17 cellular contexts compared by ENCODE assay signal in genomic region chr12:117043598-117043901, GRCh38. TPM values are rescaled to one million over a fixed set of nuclear protein-coding genes. Genes with fewer than 3 reads are reported as not detected.
DNase-seq lines count a peak whose midpoint lies in the region; ATAC-seq and TF ChIP-seq lines count a peak whose summit lies in the region.
"Had no signal": no experiment of that assay in that cellular context is flagged by ENCODE, and none has a peak within 500 bp of the region (broad histone marks: within the 10 kb centered on the region; RNA-seq: fewer than 3 reads in every experiment).

No MANE protein-coding gene starts in this region.

- no peak overlapping the region for H3K27ac Mint-ChIP-seq in osteocyte (ENCODE audit: unreplicated experiment)
- H3K27ac Mint-ChIP-seq: CD4-positive, CD25-positive, alpha-beta regulatory T cell; GM23338 had no signal

- no peaks in the 10 kb centered on the region for H4K20me1 ChIP-seq in Karpas-422 (ENCODE audit: insufficient read depth, low read depth, low read length)

- in situ Hi-C loops in ACHN (cut with HindIII; ENCODE audit: low pct_ligation_motif_present, low pct_unique_long_range_greater_than_20kb, low sequenced_read_pairs) = no loop called here

- H3K9me3 Mint-ChIP-seq in osteocyte (ENCODE audit: unreplicated experiment) = no peaks in the 10 kb centered on the region
- H3K9me3 Mint-ChIP-seq: CD4-positive, CD25-positive, alpha-beta regulatory T cell; GM23338 had no signal

- intact Hi-C loops in Right ventricle myocardium inferior (cut with DNase I) (no loop called here), cardiac septum (cut with DNase I) (no loop called here)

- H3K4me1 ChIP-seq in Karpas-422 (ENCODE audit: low read length) = peaks cover 88% of the 10 kb centered on the region

- H3K36me3 ChIP-seq in Karpas-422 (ENCODE audit: insufficient read depth, low read length) = peaks cover under 1% of the 10 kb centered on the region; the same call in 1 of the 2 replicates

- H3K4me1 Mint-ChIP-seq in osteocyte (ENCODE audit: unreplicated experiment) = peaks cover 20% of the 10 kb centered on the region
- H3K4me1 Mint-ChIP-seq: CD4-positive, CD25-positive, alpha-beta regulatory T cell had no signal

- no peak for ATAC-seq in Right ventricle myocardium inferior
- ATAC-seq: A549, GM23338 had no signal

- no peaks in the 10 kb centered on the region for H3K9me3 ChIP-seq in Karpas-422 (ENCODE audit: low read length)
- H3K9me3 ChIP-seq: A549, Caco-2 had no signal

- no peak overlapping the region for H3K4me3 Mint-ChIP-seq in osteocyte (ENCODE audit: unreplicated experiment)
- H3K4me3 Mint-ChIP-seq: CD4-positive, CD25-positive, alpha-beta regulatory T cell; GM23338 had no signal

- H2AFZ ChIP-seq in Karpas-422 (ENCODE audit: low read length) = no peak overlapping the region
- H2AFZ ChIP-seq: GM23338 had no signal

- H3K9me2 ChIP-seq in Karpas-422 (replicated peaks; ENCODE audit: insufficient read depth, low read length) = no peaks in the 10 kb centered on the region

- no peaks in the 10 kb centered on the region; the same call in 1 of the 2 replicates for H3K79me2 ChIP-seq in Karpas-422 (ENCODE audit: low read length)

- no peaks in the 10 kb centered on the region for H3K27me3 Mint-ChIP-seq in osteocyte (ENCODE audit: unreplicated experiment)
- H3K27me3 Mint-ChIP-seq: CD4-positive, CD25-positive, alpha-beta regulatory T cell had no signal

- no peak overlapping the region for H3K4me3 ChIP-seq in Karpas-422 (ENCODE audit: low read length)
- H3K4me3 ChIP-seq: A549, GM23338 had no signal

- H3K36me3 Mint-ChIP-seq in osteocyte (ENCODE audit: unreplicated experiment) = no peaks in the 10 kb centered on the region
- H3K36me3 Mint-ChIP-seq: CD4-positive, CD25-positive, alpha-beta regulatory T cell had no signal

- H3K27me3 ChIP-seq in Karpas-422 (ENCODE audit: low read length) = no peaks in the 10 kb centered on the region

- DNase-seq in Right ventricle myocardium inferior (ENCODE audit: missing footprints) (peak; percentile 13), cardiac septum (ENCODE audit: low spot score) (no peak), Karpas-422 (no peak), erythroblast (lab: John Stamatoyannopoulos, UW) (peak; percentile 24 to 47), osteocyte (ENCODE audit: extremely low spot score, unreplicated experiment) (no peak), ACHN (no peak), LoVo (ENCODE audit: low spot score) (no peak)
- DNase-seq: C1 segment of cervical spinal cord; Caco-2; CD4-positive, CD25-positive, alpha-beta regulatory T cell; DMS153; DMS79; GDM1; HCEC 1CT had no signal

- H3K27ac ChIP-seq in Karpas-422 (ENCODE audit: low read length) = peak overlapping the region; percentile 100
- H3K27ac ChIP-seq: 22Rv1, A549 had no signal

- H3K4me2 ChIP-seq in Karpas-422 (ENCODE audit: low read depth, low read length, poor library complexity, severe bottlenecking) = no peak overlapping the region
- H3K4me2 ChIP-seq: A549, GM23338 had no signal

- H3K9ac ChIP-seq in Karpas-422 (ENCODE audit: low read length) = no peak overlapping the region

- TF ChIP-seq CTCF in osteocyte (IDR thresholded peaks at IDR 0.05) = no peak

- TF ChIP-seq POLR2A in erythroblast (IDR thresholded peaks at IDR 0.05; ENCODE audit: low read length) = no peak

RNA-seq across cellular contexts. Expression of gene TESC, which starts 55.7 kb away (rescaled TPM):
- 93.9 TPM for total RNA-seq in Right ventricle myocardium inferior
- 23.7 TPM for total RNA-seq in cardiac septum
- total RNA-seq in Karpas-422 (2014; rRNA removed; shearing (Covaris generic); ENCODE audit: low replicate concordance) = 69.2 and 140 TPM in 2 replicates
- total RNA-seq in osteocyte = not detected in 2 replicates

Comparison
In these comparisons a context has a peak if more than half of its experiments do, and no peak if none do; other contexts are left out.
1. DNase-seq: peak in Right ventricle myocardium inferior (single experiment) and erythroblast (2 of 2); none in cardiac septum (single experiment), Karpas-422 (single experiment), osteocyte (single experiment), ACHN (single experiment) and LoVo (single experiment).
2. RNA of gene TESC, which starts 55.7 kb away (total RNA-seq): 93.9 TPM in Right ventricle myocardium inferior (single experiment), 69.2 to 140 TPM in Karpas-422 and 23.7 TPM in cardiac septum (single experiment); not detected in osteocyte; every median in the first group is over 10 times any median in the second.